In the genomic region with DNA sequence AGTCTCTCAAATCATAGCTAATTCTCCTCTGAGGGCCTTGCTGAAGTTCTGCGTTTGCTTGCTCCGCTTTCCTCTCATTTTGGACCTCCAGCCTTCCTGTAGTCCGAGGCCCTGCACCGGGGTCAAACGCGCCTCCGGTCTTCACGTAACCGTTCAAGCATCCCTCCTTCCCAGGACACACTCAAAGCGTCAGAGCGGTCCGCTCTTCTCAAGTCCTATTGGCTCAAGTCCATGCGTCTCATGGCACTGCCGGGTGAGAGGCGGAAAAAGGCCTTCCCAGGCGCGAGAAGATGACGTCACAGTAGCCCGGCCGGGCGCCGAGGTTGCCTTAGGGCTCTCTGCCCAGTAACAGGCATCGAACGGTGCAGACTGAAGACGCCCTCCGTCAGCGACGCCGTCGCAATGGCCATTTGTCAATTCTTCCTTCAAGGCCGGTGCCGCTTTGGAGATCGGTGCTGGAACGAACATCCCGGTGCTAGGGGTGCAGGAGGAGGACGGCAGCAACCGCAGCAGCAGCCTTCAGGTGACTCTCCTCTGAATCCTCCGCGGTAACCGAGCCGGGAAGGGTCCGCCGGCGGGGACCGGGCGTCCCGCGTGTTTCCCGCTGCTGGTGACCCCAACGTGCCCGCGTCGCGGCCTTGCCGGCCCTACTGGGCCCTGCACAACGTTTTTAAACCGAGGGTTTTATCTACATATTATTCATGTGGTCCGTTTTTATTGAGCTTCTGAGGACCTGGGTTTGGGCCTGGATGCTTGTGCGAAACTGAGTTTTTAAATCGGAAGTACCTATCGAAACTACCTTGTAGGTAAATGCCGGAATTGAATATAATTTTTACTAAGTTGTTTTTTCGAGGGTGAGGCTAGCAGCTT, we compare ENCODE assay signal across 1 cellular context.
A peak's percentile ranks its signal among the peaks of the same experiment; 100 is the strongest.
TF ChIP-seq lines count a peak whose summit lies in the region.

A gene with protein sequence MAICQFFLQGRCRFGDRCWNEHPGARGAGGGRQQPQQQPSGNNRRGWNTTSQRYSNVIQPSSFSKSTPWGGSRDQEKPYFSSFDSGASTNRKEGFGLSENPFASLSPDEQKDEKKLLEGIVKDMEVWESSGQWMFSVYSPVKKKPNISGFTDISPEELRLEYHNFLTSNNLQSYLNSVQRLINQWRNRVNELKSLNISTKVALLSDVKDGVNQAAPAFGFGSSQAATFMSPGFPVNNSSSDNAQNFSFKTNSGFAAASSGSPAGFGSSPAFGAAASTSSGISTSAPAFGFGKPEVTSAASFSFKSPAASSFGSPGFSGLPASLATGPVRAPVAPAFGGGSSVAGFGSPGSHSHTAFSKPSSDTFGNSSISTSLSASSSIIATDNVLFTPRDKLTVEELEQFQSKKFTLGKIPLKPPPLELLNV (plus strand): TSS at position 365 of the 870 bp plus-strand sequence. CDS start 38 bp downstream, at position 403.

TF ChIP-seq in K562, 482 proteins besides CTCF, POLR2A, EP300 and RAD21 (continued from another document and continues in another):
- TF ChIP-seq, protein P1, sequence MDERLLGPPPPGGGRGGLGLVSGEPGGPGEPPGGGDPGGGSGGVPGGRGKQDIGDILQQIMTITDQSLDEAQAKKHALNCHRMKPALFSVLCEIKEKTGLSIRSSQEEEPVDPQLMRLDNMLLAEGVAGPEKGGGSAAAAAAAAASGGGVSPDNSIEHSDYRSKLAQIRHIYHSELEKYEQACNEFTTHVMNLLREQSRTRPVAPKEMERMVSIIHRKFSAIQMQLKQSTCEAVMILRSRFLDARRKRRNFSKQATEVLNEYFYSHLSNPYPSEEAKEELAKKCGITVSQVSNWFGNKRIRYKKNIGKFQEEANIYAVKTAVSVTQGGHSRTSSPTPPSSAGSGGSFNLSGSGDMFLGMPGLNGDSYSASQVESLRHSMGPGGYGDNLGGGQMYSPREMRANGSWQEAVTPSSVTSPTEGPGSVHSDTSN (CRISPR knock-in tag; IDR thresholded peaks at IDR 0.05; ENCODE audit: low read depth), result no peak
- TF ChIP-seq, protein P1 (tag; conservative IDR thresholded peaks at IDR 0.05; ENCODE audit: low read depth), result peak; percentile 70
- peak; percentile 63; the same call in 1 of the 2 replicates for TF ChIP-seq CBFB (CRISPR knock-in tag; IDR thresholded peaks at IDR 0.05)
- 0 out of 2 replicates have a peak, but pooled peaks have one; percentile 16 for TF ChIP-seq GTF2A2 (tag; IDR thresholded peaks at IDR 0.05)
- peak; percentile 85 for TF ChIP-seq GABPB1 (CRISPR knock-in tag; IDR thresholded peaks at IDR 0.05)
- TF ChIP-seq ARID1B (IDR thresholded peaks at IDR 0.05), result 0 out of 2 replicates have a peak, but pooled peaks have one; percentile 28
- TF ChIP-seq GTF2E2 (tag; IDR thresholded peaks at IDR 0.05), result peak; percentile 86
- no peak for TF ChIP-seq KAT2B (IDR thresholded peaks at IDR 0.05; ENCODE audit: low read depth, low read length)
- TF ChIP-seq GTF2F1 (IDR thresholded peaks at IDR 0.05; ENCODE audit: low read depth, low read length), result peak; percentile 64; the same call in 1 of the 2 replicates
- peak; percentile 91 for TF ChIP-seq PCBP1 (IDR thresholded peaks at IDR 0.05; ENCODE audit: low read depth, low read length, poor library complexity, severe bottlenecking)
- TF ChIP-seq FOSL1 (tag; conservative IDR thresholded peaks at IDR 0.05), result no peak; the same call in 1 of the 2 replicates
- TF ChIP-seq, protein P2, sequence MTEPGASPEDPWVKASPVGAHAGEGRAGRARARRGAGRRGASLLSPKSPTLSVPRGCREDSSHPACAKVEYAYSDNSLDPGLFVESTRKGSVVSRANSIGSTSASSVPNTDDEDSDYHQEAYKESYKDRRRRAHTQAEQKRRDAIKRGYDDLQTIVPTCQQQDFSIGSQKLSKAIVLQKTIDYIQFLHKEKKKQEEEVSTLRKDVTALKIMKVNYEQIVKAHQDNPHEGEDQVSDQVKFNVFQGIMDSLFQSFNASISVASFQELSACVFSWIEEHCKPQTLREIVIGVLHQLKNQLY (CRISPR knock-in tag; conservative IDR thresholded peaks at IDR 0.05), result 0 out of 4 replicates have a peak, but pooled peaks of 1 of the 2 experiments have one; percentile 62
- TF ChIP-seq ETV1 (tag; conservative IDR thresholded peaks at IDR 0.05; ENCODE audit: low read depth), result peak; percentile 77
- TF ChIP-seq ZNF232 (CRISPR knock-in tag; IDR thresholded peaks at IDR 0.05), result 0 out of 2 replicates have a peak, but pooled peaks have one; percentile 83
- TF ChIP-seq WHSC1 (IDR thresholded peaks at IDR 0.05; ENCODE audit: low read length), result no peak
- TF ChIP-seq, protein P3, sequence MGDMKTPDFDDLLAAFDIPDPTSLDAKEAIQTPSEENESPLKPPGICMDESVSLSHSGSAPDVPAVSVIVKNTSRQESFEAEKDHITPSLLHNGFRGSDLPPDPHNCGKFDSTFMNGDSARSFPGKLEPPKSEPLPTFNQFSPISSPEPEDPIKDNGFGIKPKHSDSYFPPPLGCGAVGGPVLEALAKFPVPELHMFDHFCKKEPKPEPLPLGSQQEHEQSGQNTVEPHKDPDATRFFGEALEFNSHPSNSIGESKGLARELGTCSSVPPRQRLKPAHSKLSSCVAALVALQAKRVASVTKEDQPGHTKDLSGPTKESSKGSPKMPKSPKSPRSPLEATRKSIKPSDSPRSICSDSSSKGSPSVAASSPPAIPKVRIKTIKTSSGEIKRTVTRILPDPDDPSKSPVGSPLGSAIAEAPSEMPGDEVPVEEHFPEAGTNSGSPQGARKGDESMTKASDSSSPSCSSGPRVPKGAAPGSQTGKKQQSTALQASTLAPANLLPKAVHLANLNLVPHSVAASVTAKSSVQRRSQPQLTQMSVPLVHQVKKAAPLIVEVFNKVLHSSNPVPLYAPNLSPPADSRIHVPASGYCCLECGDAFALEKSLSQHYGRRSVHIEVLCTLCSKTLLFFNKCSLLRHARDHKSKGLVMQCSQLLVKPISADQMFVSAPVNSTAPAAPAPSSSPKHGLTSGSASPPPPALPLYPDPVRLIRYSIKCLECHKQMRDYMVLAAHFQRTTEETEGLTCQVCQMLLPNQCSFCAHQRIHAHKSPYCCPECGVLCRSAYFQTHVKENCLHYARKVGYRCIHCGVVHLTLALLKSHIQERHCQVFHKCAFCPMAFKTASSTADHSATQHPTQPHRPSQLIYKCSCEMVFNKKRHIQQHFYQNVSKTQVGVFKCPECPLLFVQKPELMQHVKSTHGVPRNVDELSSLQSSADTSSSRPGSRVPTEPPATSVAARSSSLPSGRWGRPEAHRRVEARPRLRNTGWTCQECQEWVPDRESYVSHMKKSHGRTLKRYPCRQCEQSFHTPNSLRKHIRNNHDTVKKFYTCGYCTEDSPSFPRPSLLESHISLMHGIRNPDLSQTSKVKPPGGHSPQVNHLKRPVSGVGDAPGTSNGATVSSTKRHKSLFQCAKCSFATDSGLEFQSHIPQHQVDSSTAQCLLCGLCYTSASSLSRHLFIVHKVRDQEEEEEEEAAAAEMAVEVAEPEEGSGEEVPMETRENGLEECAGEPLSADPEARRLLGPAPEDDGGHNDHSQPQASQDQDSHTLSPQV (IDR thresholded peaks at IDR 0.05), result 0 out of 2 replicates have a peak, but pooled peaks have one; percentile 41
- TF ChIP-seq NCOA1 (IDR thresholded peaks at IDR 0.05; ENCODE audit: low read depth), result no peak
- TF ChIP-seq NFRKB (IDR thresholded peaks at IDR 0.05; ENCODE audit: low read depth), result peak; percentile 77
- TF ChIP-seq, protein P4, sequence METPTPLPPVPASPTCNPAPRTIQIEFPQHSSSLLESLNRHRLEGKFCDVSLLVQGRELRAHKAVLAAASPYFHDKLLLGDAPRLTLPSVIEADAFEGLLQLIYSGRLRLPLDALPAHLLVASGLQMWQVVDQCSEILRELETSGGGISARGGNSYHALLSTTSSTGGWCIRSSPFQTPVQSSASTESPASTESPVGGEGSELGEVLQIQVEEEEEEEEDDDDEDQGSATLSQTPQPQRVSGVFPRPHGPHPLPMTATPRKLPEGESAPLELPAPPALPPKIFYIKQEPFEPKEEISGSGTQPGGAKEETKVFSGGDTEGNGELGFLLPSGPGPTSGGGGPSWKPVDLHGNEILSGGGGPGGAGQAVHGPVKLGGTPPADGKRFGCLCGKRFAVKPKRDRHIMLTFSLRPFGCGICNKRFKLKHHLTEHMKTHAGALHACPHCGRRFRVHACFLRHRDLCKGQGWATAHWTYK (CRISPR knock-in tag; IDR thresholded peaks at IDR 0.05), result peak; percentile 16; the same call in 1 of the 2 replicates
- peak; percentile 71 for TF ChIP-seq TAF9B (IDR thresholded peaks at IDR 0.05; ENCODE audit: partially characterized antibody)
- peak in 1 of 2 experiments; percentile 84; a peak in 2 of 4 replicates for TF ChIP-seq CSDE1 (IDR thresholded peaks at IDR 0.05)
- TF ChIP-seq KDM5B (IDR thresholded peaks at IDR 0.05; ENCODE audit: insufficient replicate concordance, low read depth, low read length), result peak; percentile 94
- TF ChIP-seq, protein P5, sequence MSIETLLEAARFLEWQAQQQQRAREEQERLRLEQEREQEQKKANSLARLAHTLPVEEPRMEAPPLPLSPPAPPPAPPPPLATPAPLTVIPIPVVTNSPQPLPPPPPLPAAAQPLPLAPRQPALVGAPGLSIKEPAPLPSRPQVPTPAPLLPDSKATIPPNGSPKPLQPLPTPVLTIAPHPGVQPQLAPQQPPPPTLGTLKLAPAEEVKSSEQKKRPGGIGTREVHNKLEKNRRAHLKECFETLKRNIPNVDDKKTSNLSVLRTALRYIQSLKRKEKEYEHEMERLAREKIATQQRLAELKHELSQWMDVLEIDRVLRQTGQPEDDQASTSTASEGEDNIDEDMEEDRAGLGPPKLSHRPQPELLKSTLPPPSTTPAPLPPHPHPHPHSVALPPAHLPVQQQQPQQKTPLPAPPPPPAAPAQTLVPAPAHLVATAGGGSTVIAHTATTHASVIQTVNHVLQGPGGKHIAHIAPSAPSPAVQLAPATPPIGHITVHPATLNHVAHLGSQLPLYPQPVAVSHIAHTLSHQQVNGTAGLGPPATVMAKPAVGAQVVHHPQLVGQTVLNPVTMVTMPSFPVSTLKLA (conservative IDR thresholded peaks at IDR 0.05), result peak; percentile 92 to 97
- TF ChIP-seq, protein P6, sequence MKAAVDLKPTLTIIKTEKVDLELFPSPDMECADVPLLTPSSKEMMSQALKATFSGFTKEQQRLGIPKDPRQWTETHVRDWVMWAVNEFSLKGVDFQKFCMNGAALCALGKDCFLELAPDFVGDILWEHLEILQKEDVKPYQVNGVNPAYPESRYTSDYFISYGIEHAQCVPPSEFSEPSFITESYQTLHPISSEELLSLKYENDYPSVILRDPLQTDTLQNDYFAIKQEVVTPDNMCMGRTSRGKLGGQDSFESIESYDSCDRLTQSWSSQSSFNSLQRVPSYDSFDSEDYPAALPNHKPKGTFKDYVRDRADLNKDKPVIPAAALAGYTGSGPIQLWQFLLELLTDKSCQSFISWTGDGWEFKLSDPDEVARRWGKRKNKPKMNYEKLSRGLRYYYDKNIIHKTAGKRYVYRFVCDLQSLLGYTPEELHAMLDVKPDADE (conservative IDR thresholded peaks at IDR 0.05; ENCODE audit: control insufficient read depth, low read depth, low read length), result peak; percentile 78; the same call in 1 of the 2 replicates
- peak; percentile 93 for TF ChIP-seq MYC (IDR thresholded peaks at IDR 0.05; ENCODE audit: low read depth, low read length)
- TF ChIP-seq MYC (CRISPR knock-in tag; IDR thresholded peaks at IDR 0.05; ENCODE audit: borderline replicate concordance, low read depth), result peak; percentile 85
- TF ChIP-seq, protein P7, sequence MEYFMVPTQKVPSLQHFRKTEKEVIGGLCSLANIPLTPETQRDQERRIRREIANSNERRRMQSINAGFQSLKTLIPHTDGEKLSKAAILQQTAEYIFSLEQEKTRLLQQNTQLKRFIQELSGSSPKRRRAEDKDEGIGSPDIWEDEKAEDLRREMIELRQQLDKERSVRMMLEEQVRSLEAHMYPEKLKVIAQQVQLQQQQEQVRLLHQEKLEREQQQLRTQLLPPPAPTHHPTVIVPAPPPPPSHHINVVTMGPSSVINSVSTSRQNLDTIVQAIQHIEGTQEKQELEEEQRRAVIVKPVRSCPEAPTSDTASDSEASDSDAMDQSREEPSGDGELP (CRISPR knock-in tag; IDR thresholded peaks at IDR 0.05; ENCODE audit: borderline replicate concordance), result peak; percentile 94
- peak in 1 of 2 experiments; percentile 35; a peak in 1 of 4 replicates for TF ChIP-seq NONO (IDR thresholded peaks at IDR 0.05; ENCODE audit: low read depth in 2 of 2, low read length in 1 of 2)
- TF ChIP-seq, protein P8, sequence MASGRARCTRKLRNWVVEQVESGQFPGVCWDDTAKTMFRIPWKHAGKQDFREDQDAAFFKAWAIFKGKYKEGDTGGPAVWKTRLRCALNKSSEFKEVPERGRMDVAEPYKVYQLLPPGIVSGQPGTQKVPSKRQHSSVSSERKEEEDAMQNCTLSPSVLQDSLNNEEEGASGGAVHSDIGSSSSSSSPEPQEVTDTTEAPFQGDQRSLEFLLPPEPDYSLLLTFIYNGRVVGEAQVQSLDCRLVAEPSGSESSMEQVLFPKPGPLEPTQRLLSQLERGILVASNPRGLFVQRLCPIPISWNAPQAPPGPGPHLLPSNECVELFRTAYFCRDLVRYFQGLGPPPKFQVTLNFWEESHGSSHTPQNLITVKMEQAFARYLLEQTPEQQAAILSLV (tag; IDR thresholded peaks at IDR 0.05), result no peak
- TF ChIP-seq ZKSCAN8 (CRISPR knock-in tag; IDR thresholded peaks at IDR 0.05), result 0 out of 2 replicates have a peak, but pooled peaks have one; percentile 25
- peak in 1 of 2 experiments; percentile 88; a peak in 2 of 4 replicates for TF ChIP-seq HDAC1 (IDR thresholded peaks at IDR 0.05)
- TF ChIP-seq, protein P9, sequence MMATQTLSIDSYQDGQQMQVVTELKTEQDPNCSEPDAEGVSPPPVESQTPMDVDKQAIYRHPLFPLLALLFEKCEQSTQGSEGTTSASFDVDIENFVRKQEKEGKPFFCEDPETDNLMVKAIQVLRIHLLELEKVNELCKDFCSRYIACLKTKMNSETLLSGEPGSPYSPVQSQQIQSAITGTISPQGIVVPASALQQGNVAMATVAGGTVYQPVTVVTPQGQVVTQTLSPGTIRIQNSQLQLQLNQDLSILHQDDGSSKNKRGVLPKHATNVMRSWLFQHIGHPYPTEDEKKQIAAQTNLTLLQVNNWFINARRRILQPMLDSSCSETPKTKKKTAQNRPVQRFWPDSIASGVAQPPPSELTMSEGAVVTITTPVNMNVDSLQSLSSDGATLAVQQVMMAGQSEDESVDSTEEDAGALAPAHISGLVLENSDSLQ (IDR thresholded peaks at IDR 0.05), result peak; percentile 79
- no peak for TF ChIP-seq ZNF23 (CRISPR knock-in tag; IDR thresholded peaks at IDR 0.05)
- TF ChIP-seq SETDB1 (IDR thresholded peaks at IDR 0.05; ENCODE audit: low read length), result peak; percentile 25
- TF ChIP-seq DPF2 (IDR thresholded peaks at IDR 0.05), result peak; percentile 31; the same call in 1 of the 2 replicates
- TF ChIP-seq, protein P10, sequence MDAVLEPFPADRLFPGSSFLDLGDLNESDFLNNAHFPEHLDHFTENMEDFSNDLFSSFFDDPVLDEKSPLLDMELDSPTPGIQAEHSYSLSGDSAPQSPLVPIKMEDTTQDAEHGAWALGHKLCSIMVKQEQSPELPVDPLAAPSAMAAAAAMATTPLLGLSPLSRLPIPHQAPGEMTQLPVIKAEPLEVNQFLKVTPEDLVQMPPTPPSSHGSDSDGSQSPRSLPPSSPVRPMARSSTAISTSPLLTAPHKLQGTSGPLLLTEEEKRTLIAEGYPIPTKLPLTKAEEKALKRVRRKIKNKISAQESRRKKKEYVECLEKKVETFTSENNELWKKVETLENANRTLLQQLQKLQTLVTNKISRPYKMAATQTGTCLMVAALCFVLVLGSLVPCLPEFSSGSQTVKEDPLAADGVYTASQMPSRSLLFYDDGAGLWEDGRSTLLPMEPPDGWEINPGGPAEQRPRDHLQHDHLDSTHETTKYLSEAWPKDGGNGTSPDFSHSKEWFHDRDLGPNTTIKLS (IDR thresholded peaks at IDR 0.05; ENCODE audit: borderline replicate concordance, low read depth), result peak; percentile 58
